Comparison of ENCODE assay signal across 25 cellular contexts in the genomic region with DNA sequence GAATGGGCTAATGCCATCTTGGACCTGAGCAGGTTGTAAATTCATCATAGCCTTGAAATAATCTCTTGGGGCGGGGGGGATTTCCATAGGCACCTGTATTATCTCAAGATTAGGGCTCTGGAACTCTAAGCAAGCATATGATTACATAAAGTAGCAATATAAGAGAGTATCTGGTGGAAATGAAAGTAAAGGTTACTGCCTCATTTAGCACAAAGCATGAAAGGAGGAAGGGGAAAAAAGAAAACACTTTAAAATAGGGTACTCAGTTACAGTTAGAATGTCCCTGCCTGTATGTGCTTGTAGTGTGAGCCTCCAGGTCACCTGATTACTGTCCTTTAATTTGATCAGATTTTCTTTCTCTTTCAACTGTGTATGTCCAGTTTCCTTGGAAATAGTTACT.
"Had no signal": no experiment of that assay in that cellular context is flagged by ENCODE, and none has a peak within 500 bp of the region (broad histone marks: within the 10 kb centered on the region; RNA-seq: fewer than 3 reads in every experiment).

No MANE protein-coding gene starts in this region.

- H2AFZ ChIP-seq: PC-9 had no signal

- H3K9ac ChIP-seq: KMS-11 had no signal

- ATAC-seq: K562, Right ventricle myocardium inferior, SK-N-SH treated with all-trans-retinoic acid at 6 μM for 48 hours had no signal

- H3K4me2 ChIP-seq: KMS-11, PC-9 had no signal

- DNase-seq: Kasumi-1, MM.1S, NCI-H1048, NCI-H1105, NCI-H1417, NCI-H1436 treated with DMSO at 0.1 percent for 48 hours, NCI-H1694, NCI-H187 treated with DMSO at 0.1 percent for 48 hours, NCI-H2029 treated with DMSO at 0.1 percent for 48 hours, NCI-H2171 treated with DMSO at 0.1 percent for 48 hours, NCI-H345, NCI-H446 treated with DMSO at 0.1 percent for 48 hours, NCI-H510A treated with DMSO at 0.1 percent for 48 hours, NCI-H526 treated with DMSO at 0.1 percent for 48 hours, NCI-H748 treated with DMSO at 0.1 percent for 48 hours, PC-9, Peyer's patch, SHP77 treated with DMSO at 0.1 percent for 48 hours, SJCRH30 had no signal

- H3K4me3 ChIP-seq: K562, PC-9, Peyer's patch, SJCRH30 had no signal

- H3K9me3 ChIP-seq: SJCRH30 had no signal

- H3K27me3 ChIP-seq: Peyer's patch, SJCRH30 had no signal

- H3K27ac ChIP-seq: HL-60, KMS-11, PC-9, Peyer's patch, SJCRH30 had no signal

- H3K27me3 Mint-ChIP-seq: IgD-negative memory B cell had no signal

- H3K4me3 Mint-ChIP-seq: IgD-negative memory B cell had no signal

- H3K36me3 ChIP-seq: Peyer's patch, SJCRH30 had no signal

- H3K36me3 Mint-ChIP-seq: IgD-negative memory B cell had no signal
